In the genomic region with DNA sequence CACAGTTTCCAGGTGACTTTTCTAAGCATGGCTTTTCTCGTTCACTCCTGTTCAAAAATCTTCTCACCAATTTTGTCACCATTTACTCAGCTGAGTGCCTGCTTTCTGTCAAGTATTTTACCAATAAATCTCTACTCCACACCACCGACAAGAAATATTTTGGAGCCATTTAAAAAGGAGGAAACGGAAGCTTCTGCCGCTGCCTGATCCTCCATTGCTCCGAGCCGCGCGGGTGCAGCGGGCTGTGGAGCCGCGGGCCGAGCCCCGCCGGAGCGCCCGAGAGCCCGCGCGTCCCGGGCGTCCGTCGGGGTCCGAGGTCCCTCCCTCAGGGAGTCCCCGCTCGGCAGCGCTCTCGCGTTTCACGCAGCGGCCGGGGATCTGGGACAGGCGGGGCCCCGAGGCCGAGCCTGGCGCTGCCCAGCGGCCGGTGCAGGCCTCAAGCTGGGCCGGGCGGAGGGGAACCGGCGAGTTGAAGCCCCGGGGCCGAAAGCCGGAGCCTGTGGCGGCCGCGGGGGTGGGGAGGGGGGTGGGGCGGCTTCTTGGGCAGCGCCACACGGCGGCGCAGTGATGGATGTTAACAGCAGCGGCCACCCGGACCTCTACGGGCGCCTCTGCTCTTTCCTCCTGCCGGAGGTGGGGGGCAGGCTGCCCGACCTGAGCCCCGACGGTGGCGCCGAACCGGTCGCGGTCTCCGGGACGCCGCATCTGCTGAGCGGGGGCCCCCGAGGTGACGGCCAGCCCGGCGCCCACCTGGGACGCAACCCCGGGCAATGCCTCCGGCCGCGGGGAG, we compare ENCODE assay signal across 7 cellular contexts. TPM values are rescaled to one million over a fixed set of nuclear protein-coding genes. Genes with fewer than 3 reads are reported as not detected.
DNase-seq lines count a peak whose midpoint lies in the region; ATAC-seq, FAIRE-seq and TF ChIP-seq lines count a peak whose summit lies in the region.

No MANE protein-coding gene starts in this region.

- H3K4me3 Mint-ChIP-seq in T-helper 1 cell treated with Interleukin-12 subunit alpha and Interleukin-12 subunit beta and Interleukin-4 antibody, amounts not matched to agents 30 μg/mL and 1 μg/mL, for 36 hours, result peak overlapping the region; percentile 88

- H3K4me3 ChIP-seq in HUES48 (ENCODE audit: low read depth, low read length) (peak overlapping the region; percentile 77), GM12878 (peak overlapping the region; percentile 45; the same call in 1 of the 2 replicates), prostate gland (peak overlapping the region; percentile 67 to 82)

- peak overlapping the region; percentile 81 for H3K27ac Mint-ChIP-seq in T-helper 1 cell treated with Interleukin-12 subunit alpha and Interleukin-12 subunit beta and Interleukin-4 antibody, amounts not matched to agents 30 μg/mL and 1 μg/mL, for 36 hours

- peaks cover 43% of the 10 kb centered on the region for H3K27me3 Mint-ChIP-seq in T-helper 1 cell treated with Interleukin-12 subunit alpha and Interleukin-12 subunit beta and Interleukin-4 antibody, amounts not matched to agents 30 μg/mL and 1 μg/mL, for 36 hours (ENCODE audit: low read depth)

- CTCF ChIA-PET in GM12878 (lab: Yijun Ruan, JAX), result interaction anchor here (0.6 kb wide), 1 partner anchor 115 kb away, joined by 3 read pairs; no protein-coding TSS in a partner anchor

- H3K4me1 ChIP-seq in HUES48 (ENCODE audit: control insufficient read depth, insufficient read depth, low read length) (peaks cover 26% of the 10 kb centered on the region), GM12878 (ENCODE audit: control insufficient read depth, insufficient read depth, low read length) (peaks cover 8% of the 10 kb centered on the region), prostate gland (replicated peaks) (peaks cover 3% of the 10 kb centered on the region)

- no peaks in the 10 kb centered on the region for H3K79me2 ChIP-seq in GM12878 (ENCODE audit: control insufficient read depth, insufficient read depth, low read length)

- in situ Hi-C loops in GM12878 (cut with MboI), result no loop called here

- peak overlapping the region; percentile 51 for H2AFZ ChIP-seq in GM12878 (ENCODE audit: control insufficient read depth, low read depth, low read length)

- H3K27me3 ChIP-seq in HUES48 (ENCODE audit: control insufficient read depth, insufficient read depth, low read length), result peaks cover 21% of the 10 kb centered on the region
- H3K27me3 ChIP-seq in GM12878 (replicated peaks in 1 of 2; ENCODE audit: control insufficient read depth in 2 of 2, insufficient read depth in 2 of 2, low read length in 1 of 2), result peaks cover 12% of the 10 kb centered on the region in 2 experiments
- H3K27me3 ChIP-seq in prostate gland (replicated peaks; ENCODE audit: insufficient read depth), result no peaks in the 10 kb centered on the region

- H3K9me3 Mint-ChIP-seq in T-helper 1 cell treated with Interleukin-12 subunit alpha and Interleukin-12 subunit beta and Interleukin-4 antibody, amounts not matched to agents 30 μg/mL and 1 μg/mL, for 36 hours, result no peaks in the 10 kb centered on the region

- FAIRE-seq in GM12891 (lab: Jason Lieb, UNC) (no peak), GM12878 (lab: Jason Lieb, UNC) (no peak)

- H3K27ac ChIP-seq in HUES48 (ENCODE audit: low read depth, low read length) (peak overlapping the region; percentile 52), GM12878 (ENCODE audit: control insufficient read depth, insufficient read depth) (no peak overlapping the region), prostate gland (peak overlapping the region; percentile 95 to 96)

- ATAC-seq in GM12878 (peak; percentile 31), HG03108 (IDR thresholded peaks at IDR 0.05; ENCODE audit: unreplicated experiment) (no peak)

- TF ChIP-seq CTCF in GM12878 (IDR thresholded peaks at IDR 0.05 in 2 of 3, conservative IDR thresholded peaks at IDR 0.05 in 1 of 3; ENCODE audit: control insufficient read depth in 2 of 3, extremely low read depth in 1 of 3, insufficient read depth in 1 of 3, low read depth in 3 of 3, low read length in 3 of 3) (0 out of 6 replicates have a peak, but pooled peaks of 1 of the 3 experiments have one; percentile 5), prostate gland (IDR thresholded peaks at IDR 0.05) (peak in 3 of 4 experiments; percentile 39 to 43 (median 40))

- H3K9me3 ChIP-seq in HUES48 (ENCODE audit: control insufficient read depth, insufficient read depth, low read length), result no peaks in the 10 kb centered on the region
- H3K9me3 ChIP-seq in GM12878 (replicated peaks; ENCODE audit: control insufficient read depth, insufficient read depth, low read length), result no peaks in the 10 kb centered on the region; the same call in 2 of the 3 replicates
- H3K9me3 ChIP-seq in prostate gland, result no peaks in the 10 kb centered on the region

- intact Hi-C loops in GM12878 (cut with micrococcal nuclease; ENCODE audit: unreplicated experiment) (no loop called here), prostate gland (cut with DNase I) (loop anchor here (5.0 kb wide), 1 partner anchor 84 kb away; no protein-coding TSS in a partner anchor)

- WGBS in GM12878 (ENCODE audit: insufficient coverage, insufficient replicate concordance, low lambda C conversion rate, missing lambda C conversion rate), result 13% methylated on average over 69 of the region's 79 CpGs
- WGBS in prostate gland, result under 1% methylated on average over 49 of the region's 79 CpGs

- no peaks in the 10 kb centered on the region; the same call in 1 of the 2 replicates for H4K20me1 ChIP-seq in GM12878 (ENCODE audit: control insufficient read depth, insufficient read depth)

- SMC1A ChIA-PET in GM12878 (lab: Charles Lee; ENCODE audit: uncharacterized antibody, unreplicated experiment), result no interaction called here

- RAD21 ChIA-PET in GM12878 (lab: Charles Lee; ENCODE audit: unreplicated experiment), result no interaction called here

- BruUV-seq in GM12878 (replicated peaks; lab: Mats Ljungman, UMichigan), result no TSS peak

- TF ChIP-seq RAD21 in GM12878 (IDR thresholded peaks at IDR 0.05; ENCODE audit: insufficient read depth, low read depth, low read length), result no peak

- H3K4me2 ChIP-seq in GM12878 (ENCODE audit: control insufficient read depth, insufficient read depth), result peak overlapping the region; percentile 88

- H3K4me1 Mint-ChIP-seq in T-helper 1 cell treated with Interleukin-12 subunit alpha and Interleukin-12 subunit beta and Interleukin-4 antibody, amounts not matched to agents 30 μg/mL and 1 μg/mL, for 36 hours (ENCODE audit: low read depth), result peaks cover 23% of the 10 kb centered on the region

- H3K36me3 ChIP-seq in HUES48 (ENCODE audit: control insufficient read depth, insufficient read depth, low read length) (no peaks in the 10 kb centered on the region), GM12878 (ENCODE audit: control insufficient read depth in 2 of 2, insufficient read depth in 2 of 2, low read length in 1 of 2) (no peaks in the 10 kb centered on the region), prostate gland (no peaks in the 10 kb centered on the region)

- H3K36me3 Mint-ChIP-seq in T-helper 1 cell treated with Interleukin-12 subunit alpha and Interleukin-12 subunit beta and Interleukin-4 antibody, amounts not matched to agents 30 μg/mL and 1 μg/mL, for 36 hours (ENCODE audit: low read depth), result no peaks in the 10 kb centered on the region

- TF ChIP-seq POLR2A in GM12891 (IDR thresholded peaks at IDR 0.05; ENCODE audit: low read depth, low read length), result no peak
- TF ChIP-seq POLR2A in GM12878 (IDR thresholded peaks at IDR 0.05; ENCODE audit: low read depth, low read length), result no peak
- TF ChIP-seq POLR2A in prostate gland (IDR thresholded peaks at IDR 0.05), result peak; percentile 23

- H3K9ac ChIP-seq in HUES48 (ENCODE audit: low read depth, low read length) (peak overlapping the region; percentile 61), GM12878 (ENCODE audit: control insufficient read depth, insufficient read depth, low read length) (no peak overlapping the region)

- POLR2A ChIA-PET in GM12878 (lab: Charles Lee), result no interaction called here

- no peak for TF ChIP-seq EP300 in GM12878 (IDR thresholded peaks at IDR 0.05; ENCODE audit: borderline replicate concordance in 1 of 2, control insufficient read depth in 1 of 2, low read depth in 2 of 2, low read length in 2 of 2)

- DNase-seq in GM12891 (ENCODE audit: insufficient read length, low spot score), result peak; percentile 48
- no peak for DNase-seq in GM12878 (ENCODE audit: low read depth, low spot score)
- DNase-seq in hepatic stellate cell (ENCODE audit: low spot score), result peak; percentile 77
- DNase-seq in prostate gland (ENCODE audit: low spot score), result peak; percentile 60

RNA-seq across cellular contexts. Expression of gene HEBP1, which starts 1.1 kb away (rescaled TPM):
- not detected for polyA plus RNA-seq in GM12891 (2012; ENCODE audit: low read depth, missing spikeins)
- total RNA-seq in GM12878 (2013; cell fraction: nucleolus; rRNA removed), result not detected in 2 replicates
- total RNA-seq in GM12878 (2014; rRNA removed) (not detected in 2 replicates), GM12878 (2014; rRNA removed; fragmentation: Illumina TruSeq; extraction: Trizol) (not detected in 2 replicates), GM12878 (2021) (0.18 and 0.37 TPM in 2 replicates), prostate gland (10 to 100 TPM; 30.0 to 40.3 TPM)
- polyA plus RNA-seq in GM12878 (2011; ENCODE audit: low read depth), result 0.42 TPM
- polyA plus RNA-seq in GM12878 (2011; rRNA removed) (not detected in 2 replicates), GM12878 (2014; fragmentation: Illumina TruSeq; extraction: Trizol) (0.10 TPM in 1 of 2 replicates, not detected in the other), GM12878 (2014; fragmentation: Nextera tagmentation; extraction: Ambion mirVana) (under 1 TPM in 1 of 2 experiments, not detected in 1; 0.07 TPM), GM12878 (2014; rRNA removed) (not detected in 2 replicates), GM12878 (2016; fragmentation: Nextera tagmentation; extraction: Ambion mirVana) (under 1 TPM; 0.30 to 0.32 TPM)
- not detected in 2 replicates for polyA plus RNA-seq in GM12878 (2011; cell fraction: cytosol; rRNA removed)
- not detected in 2 replicates for polyA plus RNA-seq in GM12878 (2011; cell fraction: nucleus; rRNA removed)
- 0.28 and 0.91 TPM in 2 replicates for polyA plus RNA-seq in GM12878 (2012)
- not detected in 2 replicates for polyA minus RNA-seq in GM12878 (2011; rRNA and poly(A)+ RNA removed)
- 2.0 and 2.3 TPM in 2 replicates for polyA minus RNA-seq in GM12878 (2011; cell fraction: cytosol; rRNA and poly(A)+ RNA removed)
- 0.77 TPM in 1 of 2 replicates, not detected in the other for polyA minus RNA-seq in GM12878 (2011; cell fraction: nucleus; rRNA and poly(A)+ RNA removed)

RNA-seq across cellular contexts. Expression of gene FAM234B, which starts 43.1 kb away (rescaled TPM):
- 0.21 TPM for polyA plus RNA-seq in GM12891 (2012; ENCODE audit: low read depth, missing spikeins)
- total RNA-seq in GM12878 (2013; cell fraction: nucleolus; rRNA removed), result 3.5 and 6.1 TPM in 2 replicates
- total RNA-seq in GM12878 (2014; rRNA removed) (0.11 and 0.33 TPM in 2 replicates), GM12878 (2014; rRNA removed; fragmentation: Illumina TruSeq; extraction: Trizol) (0.13 and 0.28 TPM in 2 replicates), GM12878 (2021) (0.29 and 0.36 TPM in 2 replicates), prostate gland (10 to 100 TPM; 14.7 to 24.3 TPM)
- polyA plus RNA-seq in GM12878 (2011; ENCODE audit: low read depth), result 0.45 TPM
- polyA plus RNA-seq in GM12878 (2011; rRNA removed) (2.4 and 2.8 TPM in 2 replicates), GM12878 (2014; fragmentation: Illumina TruSeq; extraction: Trizol) (0.21 and 0.27 TPM in 2 replicates), GM12878 (2014; fragmentation: Nextera tagmentation; extraction: Ambion mirVana) (under 1 TPM; 0.09 to 0.16 TPM), GM12878 (2014; rRNA removed) (0.15 and 0.18 TPM in 2 replicates), GM12878 (2016; fragmentation: Nextera tagmentation; extraction: Ambion mirVana) (under 1 TPM; 0.24 to 0.43 TPM)
- polyA plus RNA-seq in GM12878 (2011; cell fraction: cytosol; rRNA removed), result 1.9 and 2.1 TPM in 2 replicates
- 1.2 and 1.9 TPM in 2 replicates for polyA plus RNA-seq in GM12878 (2011; cell fraction: nucleus; rRNA removed)
- polyA plus RNA-seq in GM12878 (2012), result 0.65 and 1.00 TPM in 2 replicates
- 6.8 and 9.0 TPM in 2 replicates for polyA minus RNA-seq in GM12878 (2011; rRNA and poly(A)+ RNA removed)
- 1.3 and 1.4 TPM in 2 replicates for polyA minus RNA-seq in GM12878 (2011; cell fraction: cytosol; rRNA and poly(A)+ RNA removed)
- 2.4 and 3.0 TPM in 2 replicates for polyA minus RNA-seq in GM12878 (2011; cell fraction: nucleus; rRNA and poly(A)+ RNA removed)

RNA-seq across cellular contexts. Expression of gene GPRC5D, which starts 49.2 kb away (rescaled TPM):
- not detected for polyA plus RNA-seq in GM12891 (2012; ENCODE audit: low read depth, missing spikeins)
- total RNA-seq in GM12878 (2013; cell fraction: nucleolus; rRNA removed), result not detected in 2 replicates
- total RNA-seq in GM12878 (2014; rRNA removed) (0.82 and 0.90 TPM in 2 replicates), GM12878 (2014; rRNA removed; fragmentation: Illumina TruSeq; extraction: Trizol) (0.18 and 0.23 TPM in 2 replicates), GM12878 (2021) (not detected in 2 replicates), prostate gland (not detected)
- polyA plus RNA-seq in GM12878 (2011; ENCODE audit: low read depth), result not detected
- polyA plus RNA-seq in GM12878 (2011; rRNA removed) (not detected in 2 replicates), GM12878 (2014; fragmentation: Illumina TruSeq; extraction: Trizol) (0.66 and 0.71 TPM in 2 replicates), GM12878 (2014; fragmentation: Nextera tagmentation; extraction: Ambion mirVana) (under 1 TPM in 1 of 2 experiments, not detected in 1; 0.35 TPM), GM12878 (2014; rRNA removed) (0.65 and 0.89 TPM in 2 replicates), GM12878 (2016; fragmentation: Nextera tagmentation; extraction: Ambion mirVana) (under 1 TPM; 0.32 to 0.37 TPM)
- not detected in 2 replicates for polyA plus RNA-seq in GM12878 (2011; cell fraction: cytosol; rRNA removed)
- not detected in 2 replicates for polyA plus RNA-seq in GM12878 (2011; cell fraction: nucleus; rRNA removed)
- polyA plus RNA-seq in GM12878 (2012), result not detected in 2 replicates
- not detected in 2 replicates for polyA minus RNA-seq in GM12878 (2011; rRNA and poly(A)+ RNA removed)
- not detected in 2 replicates for polyA minus RNA-seq in GM12878 (2011; cell fraction: cytosol; rRNA and poly(A)+ RNA removed)
- polyA minus RNA-seq in GM12878 (2011; cell fraction: nucleus; rRNA and poly(A)+ RNA removed), result not detected in 2 replicates

Comparison
In these comparisons a context has a peak if more than half of its experiments do, and no peak if none do; other contexts are left out.
1. RNA of gene HEBP1, which starts 1.1 kb away (total RNA-seq): 30.0 to 40.3 TPM in prostate gland; 0.18 to 0.37 TPM in GM12878; every median in the first group is over 10 times any median in the second.
2. Peak in every context shown above with its lines, with median percentiles within 50 percentile points of each other: H3K4me3 ChIP-seq.